ENCODE assay signal across 1 cellular context in genomic region chr16:4375717-4376116, GRCh38.
TF ChIP-seq lines count a peak whose summit lies in the region.

No MANE protein-coding gene starts in this region.

TF ChIP-seq in IMR-90, 13 proteins besides CTCF, POLR2A, EP300 and RAD21:
- TF ChIP-seq CHD1 (IDR thresholded peaks at IDR 0.05; ENCODE audit: low read depth, low read length), result no peak
- TF ChIP-seq MAFK (IDR thresholded peaks at IDR 0.05; ENCODE audit: low read depth, low read length), result no peak
- TF ChIP-seq BHLHE40 (IDR thresholded peaks at IDR 0.05; ENCODE audit: low read depth, low read length), result no peak
- no peak for TF ChIP-seq NFE2L2 (IDR thresholded peaks at IDR 0.05; ENCODE audit: low read depth, low read length)
- no peak for TF ChIP-seq CEBPB (IDR thresholded peaks at IDR 0.05; ENCODE audit: low read depth, low read length)
- TF ChIP-seq RCOR1 (IDR thresholded peaks at IDR 0.05; ENCODE audit: insufficient replicate concordance, low read length), result no peak
TF ChIP-seq in IMR-90: peak in this region for 0.
